ENCODE assay signal across 9 cellular contexts in genomic region chr1:20430355-20431290, GRCh38. TPM values are rescaled to one million over a fixed set of nuclear protein-coding genes. Genes with fewer than 3 reads are reported as not detected.
A peak's percentile ranks its signal among the peaks of the same experiment; 100 is the strongest.
DNase-seq lines count a peak whose midpoint lies in the region; ATAC-seq, FAIRE-seq and TF ChIP-seq lines count a peak whose summit lies in the region.
"Had no signal": no experiment of that assay in that cellular context is flagged by ENCODE, and none has a peak within 500 bp of the region (broad histone marks: within the 10 kb centered on the region; RNA-seq: fewer than 3 reads in every experiment).

No MANE protein-coding gene starts in this region.

- POLR2A ChIA-PET in HepG2 (lab: Yijun Ruan, JAX) = no interaction called here

- no TSS peak for BruUV-seq in HepG2 (replicated peaks; lab: Mats Ljungman, UMichigan)

- CTCF ChIA-PET in HepG2 (lab: Yijun Ruan, JAX; ENCODE audit: low intra/inter-chr PET ratio, low total read pairs) = interaction anchor here (0.6 to 1.7 kb wide), 4 partner anchors 63 to 512 kb away, joined by 3 to 5 read pairs (median 4); no protein-coding TSS in a partner anchor

- TF ChIP-seq EP300 in HepG2 (IDR thresholded peaks at IDR 0.05; ENCODE audit: low read depth in 2 of 2, low read length in 2 of 2) = no peak
- TF ChIP-seq EP300 in HepG2 (CRISPR knock-in tag; IDR thresholded peaks at IDR 0.05; ENCODE audit: borderline replicate concordance) = no peak

- H3K4me2 ChIP-seq in HepG2 (ENCODE audit: low read depth, low read length) = no peak overlapping the region

- H3K36me3 Mint-ChIP-seq in stimulated activated naive B cell treated with anti-CD40 and anti-IgM and Interleukin-4, amounts not matched to agents 10 μg/mL and 1 μg/mL and 100 μg/mL, for 72 hours = no peaks in the 10 kb centered on the region

- no peaks in the 10 kb centered on the region for H3K4me1 ChIP-seq in SJCRH30
- H3K4me1 ChIP-seq in HepG2 (ENCODE audit: insufficient read depth, low read length) = no peaks in the 10 kb centered on the region
- no peaks in the 10 kb centered on the region for H3K4me1 ChIP-seq in tibial artery

- H3K27ac ChIP-seq in SJCRH30 = no peak overlapping the region
- H3K27ac ChIP-seq in HepG2 (ENCODE audit: extremely low read length, insufficient read depth, low read length) = no peak overlapping the region
- H3K27ac ChIP-seq in tibial artery = no peak overlapping the region

- H3K4me1 Mint-ChIP-seq in stimulated activated naive B cell treated with anti-CD40 and anti-IgM and Interleukin-4, amounts not matched to agents 10 μg/mL and 1 μg/mL and 100 μg/mL, for 72 hours = no peaks in the 10 kb centered on the region

- no peaks in the 10 kb centered on the region for H3K36me3 ChIP-seq in SJCRH30
- no peaks in the 10 kb centered on the region for H3K36me3 ChIP-seq in HepG2 (replicated peaks in 1 of 2; ENCODE audit: control insufficient read depth in 1 of 2, insufficient read depth in 2 of 2, low read length in 2 of 2)
- H3K36me3 ChIP-seq in tibial artery = no peaks in the 10 kb centered on the region

- no peak overlapping the region for H3K4me3 Mint-ChIP-seq in stimulated activated naive B cell treated with anti-CD40 and anti-IgM and Interleukin-4, amounts not matched to agents 10 μg/mL and 1 μg/mL and 100 μg/mL, for 72 hours

- H3K79me2 ChIP-seq in HepG2 (ENCODE audit: insufficient read depth, low read length) = no peaks in the 10 kb centered on the region

- TF ChIP-seq CTCF in GM12874 (IDR thresholded peaks at IDR 0.05; ENCODE audit: insufficient read depth, low read depth, low read length) (peak; percentile 85), astrocyte of the spinal cord (IDR thresholded peaks at IDR 0.05; ENCODE audit: low read depth, low read length) (peak; percentile 91), HepG2 (CRISPR knock-in tag; IDR thresholded peaks at IDR 0.05) (peak; percentile 91), tibial artery (IDR thresholded peaks at IDR 0.05) (peak in 1 of 2 experiments; percentile 20)

- no peak overlapping the region for H3K27ac Mint-ChIP-seq in stimulated activated naive B cell treated with anti-CD40 and anti-IgM and Interleukin-4, amounts not matched to agents 10 μg/mL and 1 μg/mL and 100 μg/mL, for 72 hours

- no peak overlapping the region for H3K9ac ChIP-seq in HepG2 (ENCODE audit: insufficient read depth, low read depth, low read length)

- DNase-seq in 8988T = peak; percentile 39
- DNase-seq in SJCRH30 = peak; percentile 52 to 62
- DNase-seq in astrocyte of the spinal cord (ENCODE audit: low read depth, low spot score) = no peak
- DNase-seq in HepG2 (ENCODE audit: low spot score) = peak; percentile 24
- DNase-seq in stimulated activated naive B cell treated with anti-CD40 and anti-IgM and Interleukin-4, amounts not matched to agents 10 μg/mL and 1 μg/mL and 100 μg/mL, for 72 hours = no peak
- no peak for DNase-seq in tibial artery

- TF ChIP-seq RAD21 in HepG2 (CRISPR knock-in tag; IDR thresholded peaks at IDR 0.05) = peak; percentile 41; the same call in 1 of the 2 replicates

- FAIRE-seq in HepG2 (lab: Jason Lieb, UNC) = no peak
- FAIRE-seq: colon had no signal

- H3K4me3 ChIP-seq in SJCRH30 (no peak overlapping the region), astrocyte of the spinal cord (ENCODE audit: low read depth, low read length) (no peak overlapping the region), HepG2 (replicated peaks in 1 of 3; ENCODE audit: insufficient read depth in 1 of 3, low read depth in 2 of 3, low read length in 3 of 3) (no peak overlapping the region), tibial artery (no peak overlapping the region)

- 16% methylated on average over 14 of the region's 16 CpGs for WGBS in HepG2 (ENCODE audit: low lambda C conversion rate)

- intact Hi-C loops in HepG2 (cut with micrococcal nuclease; ENCODE audit: unreplicated experiment) (no loop called here), tibial artery (cut with DNase I; ENCODE audit: low total_unique reads) (no loop called here)

- peaks cover 22% of the 10 kb centered on the region for H3K27me3 ChIP-seq in SJCRH30
- peaks cover 0 to 11% of the 10 kb centered on the region in 2 experiments; a peak in 2 of 5 replicates for H3K27me3 ChIP-seq in HepG2 (ENCODE audit: control insufficient read depth in 1 of 2, insufficient read depth in 2 of 2, low read length in 2 of 2)
- peaks cover 0 to 43% of the 10 kb centered on the region in 2 donors for H3K27me3 ChIP-seq in tibial artery

- no peak overlapping the region for H2AFZ ChIP-seq in HepG2 (ENCODE audit: low read length)

- TF ChIP-seq POLR2A in HepG2 (IDR thresholded peaks at IDR 0.05; ENCODE audit: insufficient read depth in 1 of 2, low read depth in 2 of 2, low read length in 2 of 2) = no peak

- in situ Hi-C loops in astrocyte of the spinal cord (cut with HindIII; ENCODE audit: low sequenced_read_pairs) (no loop called here), HepG2 (cut with HindIII; ENCODE audit: extremely low pct_ligation_motif_present, low pct_unique_long_range_greater_than_20kb) (loop anchor here (10.0 kb wide), 1 partner anchor 64 kb away; no protein-coding TSS in a partner anchor)

- H4K20me1 ChIP-seq in HepG2 (ENCODE audit: insufficient read depth, low read length) = no peaks in the 10 kb centered on the region

- H3K27me3 Mint-ChIP-seq in stimulated activated naive B cell treated with anti-CD40 and anti-IgM and Interleukin-4, amounts not matched to agents 10 μg/mL and 1 μg/mL and 100 μg/mL, for 72 hours = peaks cover 57 to 75% of the 10 kb centered on the region in 2 donors

- H3K9me3 Mint-ChIP-seq in stimulated activated naive B cell treated with anti-CD40 and anti-IgM and Interleukin-4, amounts not matched to agents 10 μg/mL and 1 μg/mL and 100 μg/mL, for 72 hours = no peaks in the 10 kb centered on the region

- peaks cover 5% of the 10 kb centered on the region; the same call in 1 of the 2 replicates for H3K9me3 ChIP-seq in SJCRH30 (replicated peaks)
- H3K9me3 ChIP-seq in HepG2 (ENCODE audit: low read length) = no peaks in the 10 kb centered on the region
- no peaks in the 10 kb centered on the region for H3K9me3 ChIP-seq in tibial artery

- peak; percentile 80 for ATAC-seq in HepG2
- peak; percentile 34 to 45 for ATAC-seq in stimulated activated naive B cell treated with anti-CD40 and anti-IgM and Interleukin-4, amounts not matched to agents 10 μg/mL and 1 μg/mL and 100 μg/mL, for 72 hours (replicated peaks)
- ATAC-seq in HG02678 (IDR thresholded peaks at IDR 0.05; ENCODE audit: unreplicated experiment) = no peak

TF ChIP-seq in HepG2, 621 proteins besides CTCF, POLR2A, EP300 and RAD21 (continues in another document):
- peak; percentile 72 for TF ChIP-seq STAG1 (CRISPR knock-in tag; IDR thresholded peaks at IDR 0.05)
- TF ChIP-seq KLF13 (CRISPR knock-in tag; IDR thresholded peaks at IDR 0.05) = no peak
- TF ChIP-seq SKI (IDR thresholded peaks at IDR 0.05; ENCODE audit: partially characterized antibody) = no peak
- peak; percentile 37 for TF ChIP-seq SMC3 (IDR thresholded peaks at IDR 0.05; ENCODE audit: low read length)
- TF ChIP-seq ZFP90 (CRISPR knock-in tag; IDR thresholded peaks at IDR 0.05; ENCODE audit: borderline replicate concordance) = no peak
- TF ChIP-seq KDM2A (CRISPR knock-in tag; IDR thresholded peaks at IDR 0.05; ENCODE audit: borderline replicate concordance, low read depth) = peak; percentile 50; the same call in 1 of the 2 replicates
- peak; percentile 16; the same call in 1 of the 2 replicates for TF ChIP-seq PITX1 (CRISPR knock-in tag; IDR thresholded peaks at IDR 0.05)
- no peak for TF ChIP-seq ZNF512 (CRISPR knock-in tag; IDR thresholded peaks at IDR 0.05)
- peak; percentile 69; the same call in 1 of the 2 replicates for TF ChIP-seq ZKSCAN5 (CRISPR knock-in tag; IDR thresholded peaks at IDR 0.05)

RNA-seq across cellular contexts. Expression of gene CAMK2N1, which starts 55.4 kb away (rescaled TPM):
- total RNA-seq in SJCRH30 (2014; rRNA removed; shearing (Covaris generic)) = 4.7 and 6.2 TPM in 2 replicates
- 38.6 and 44.3 TPM in 2 replicates for total RNA-seq in HepG2 (2016; rRNA removed; fragmentation: Illumina TruSeq; extraction: Trizol)
- 53.6 and 65.2 TPM in 2 replicates for total RNA-seq in HepG2 (2016; cell fraction: cytosol; rRNA removed; fragmentation: Illumina TruSeq; extraction: Trizol; ENCODE audit: low read depth)
- 39.6 and 42.8 TPM in 2 replicates for total RNA-seq in HepG2 (2016; cell fraction: insoluble cytoplasmic fraction; rRNA removed; fragmentation: Illumina TruSeq; extraction: Trizol)
- total RNA-seq in HepG2 (2016; cell fraction: membrane; rRNA removed; fragmentation: Illumina TruSeq; extraction: Trizol) = 110 and 117 TPM in 2 replicates
- total RNA-seq in HepG2 (2016; cell fraction: nucleus; rRNA removed; fragmentation: Illumina TruSeq; extraction: Trizol) = 21.4 and 29.3 TPM in 2 replicates
- 32.7 and 38.0 TPM in 2 replicates for polyA plus RNA-seq in HepG2 (2011; rRNA removed)
- polyA plus RNA-seq in HepG2 (2011; cell fraction: cytosol; rRNA removed) = 27.0 and 40.8 TPM in 2 replicates
- 23.2 and 28.1 TPM in 2 replicates for polyA plus RNA-seq in HepG2 (2011; cell fraction: nucleus; rRNA removed)
- 108 and 112 TPM in 2 replicates for polyA plus RNA-seq in HepG2 (2012)
- polyA plus RNA-seq in HepG2 (2016; cell fraction: cytosol; fragmentation: Illumina TruSeq; extraction: Trizol; ENCODE audit: low read depth) = 238 and 250 TPM in 2 replicates
- polyA plus RNA-seq in HepG2 (2016; cell fraction: insoluble cytoplasmic fraction; fragmentation: Illumina TruSeq; extraction: Trizol; ENCODE audit: low read depth) = 120 and 152 TPM in 2 replicates
- polyA plus RNA-seq in HepG2 (2016; cell fraction: membrane; fragmentation: Illumina TruSeq; extraction: Trizol; ENCODE audit: low read depth) = 340 and 368 TPM in 2 replicates
- 110 and 112 TPM in 2 replicates for polyA plus RNA-seq in HepG2 (2016; cell fraction: nucleus; fragmentation: Illumina TruSeq; extraction: Trizol; ENCODE audit: insufficient read depth, low read depth)
- polyA minus RNA-seq in HepG2 (2011; rRNA and poly(A)+ RNA removed; ENCODE audit: low replicate concordance) = 0.12 and 20.9 TPM in 2 replicates
- polyA minus RNA-seq in HepG2 (2011; cell fraction: cytosol; rRNA and poly(A)+ RNA removed) = 34.7 and 39.2 TPM in 2 replicates
- polyA minus RNA-seq in HepG2 (2011; cell fraction: nucleus; rRNA and poly(A)+ RNA removed) = 19.4 and 21.5 TPM in 2 replicates

Comparison
In these comparisons a context has a peak if more than half of its experiments do, and no peak if none do; other contexts are left out.
1. DNase-seq: peak in 8988T (single experiment), SJCRH30 (2 of 2) and HepG2 (single experiment); none in astrocyte of the spinal cord (single experiment), stimulated activated naive B cell treated with anti-CD40 and anti-IgM and Interleukin-4, amounts not matched to agents 10 μg/mL and 1 μg/mL and 100 μg/mL, for 72 hours (single experiment) and tibial artery (0 of 2).